ENCODE assay signal across 2 cellular contexts in genomic region chr12:111412830-111413441, GRCh38.
TF ChIP-seq lines count a peak whose summit lies in the region.

No MANE protein-coding gene starts in this region.

TF ChIP-seq in liver, 16 proteins besides CTCF, POLR2A, EP300 and RAD21:
- TF ChIP-seq FOXA1 (IDR thresholded peaks at IDR 0.05) = no peak
- TF ChIP-seq FOXA2 (IDR thresholded peaks at IDR 0.05) = no peak
- no peak for TF ChIP-seq ZBTB33 (IDR thresholded peaks at IDR 0.05)
- no peak for TF ChIP-seq HNF4G (IDR thresholded peaks at IDR 0.05)
- TF ChIP-seq HNF4A (conservative IDR thresholded peaks at IDR 0.05) = no peak
- no peak for TF ChIP-seq REST (IDR thresholded peaks at IDR 0.05)
- TF ChIP-seq NR2F2 (IDR thresholded peaks at IDR 0.05) = no peak
- TF ChIP-seq YY1 (IDR thresholded peaks at IDR 0.05) = no peak
- no peak for TF ChIP-seq SP1 (IDR thresholded peaks at IDR 0.05)
- no peak for TF ChIP-seq ATF3 (IDR thresholded peaks at IDR 0.05)
- TF ChIP-seq EGR1 (IDR thresholded peaks at IDR 0.05; ENCODE audit: low read depth in 2 of 2) = no peak
- TF ChIP-seq RXRA (IDR thresholded peaks at IDR 0.05) = no peak
- no peak for TF ChIP-seq GABPA (IDR thresholded peaks at IDR 0.05 in 1 of 2, conservative IDR thresholded peaks at IDR 0.05 in 1 of 2)
- no peak for TF ChIP-seq TAF1 (conservative IDR thresholded peaks at IDR 0.05)
- no peak for TF ChIP-seq JUND (IDR thresholded peaks at IDR 0.05)
- TF ChIP-seq MAX (IDR thresholded peaks at IDR 0.05) = no peak

TF ChIP-seq in HepG2, 621 proteins besides CTCF, POLR2A, EP300 and RAD21:
- no peak for TF ChIP-seq MYPOP (CRISPR knock-in tag; IDR thresholded peaks at IDR 0.05)
- no peak for TF ChIP-seq SUZ12 (IDR thresholded peaks at IDR 0.05; ENCODE audit: low read depth, low read length)
- TF ChIP-seq HNRNPLL (IDR thresholded peaks at IDR 0.05; ENCODE audit: low read depth, low read length, poor library complexity, severe bottlenecking) = no peak
- TF ChIP-seq SP4 (CRISPR knock-in tag; IDR thresholded peaks at IDR 0.05) = no peak
- TF ChIP-seq SATB2 (CRISPR knock-in tag; IDR thresholded peaks at IDR 0.05) = no peak
- TF ChIP-seq NFIB (CRISPR knock-in tag; IDR thresholded peaks at IDR 0.05; ENCODE audit: borderline replicate concordance) = no peak
- TF ChIP-seq ZNF253 (CRISPR knock-in tag; IDR thresholded peaks at IDR 0.05; ENCODE audit: borderline replicate concordance) = no peak
- no peak for TF ChIP-seq CBX5 (CRISPR knock-in tag; IDR thresholded peaks at IDR 0.05; ENCODE audit: borderline replicate concordance)
- no peak for TF ChIP-seq TFAP4 (IDR thresholded peaks at IDR 0.05; ENCODE audit: borderline replicate concordance, low read depth)
- TF ChIP-seq IKZF5 (CRISPR knock-in tag; IDR thresholded peaks at IDR 0.05) = no peak
- no peak for TF ChIP-seq ZNF800 (CRISPR knock-in tag; IDR thresholded peaks at IDR 0.05)
- no peak for TF ChIP-seq DR1 (CRISPR knock-in tag; IDR thresholded peaks at IDR 0.05)
- no peak for TF ChIP-seq ZNF230 (CRISPR knock-in tag; IDR thresholded peaks at IDR 0.05)
- no peak for TF ChIP-seq PRDM10 (CRISPR knock-in tag; IDR thresholded peaks at IDR 0.05; ENCODE audit: low read depth)
- no peak for TF ChIP-seq ZNF670 (CRISPR knock-in tag; IDR thresholded peaks at IDR 0.05; ENCODE audit: borderline replicate concordance)
